In the genomic region with DNA sequence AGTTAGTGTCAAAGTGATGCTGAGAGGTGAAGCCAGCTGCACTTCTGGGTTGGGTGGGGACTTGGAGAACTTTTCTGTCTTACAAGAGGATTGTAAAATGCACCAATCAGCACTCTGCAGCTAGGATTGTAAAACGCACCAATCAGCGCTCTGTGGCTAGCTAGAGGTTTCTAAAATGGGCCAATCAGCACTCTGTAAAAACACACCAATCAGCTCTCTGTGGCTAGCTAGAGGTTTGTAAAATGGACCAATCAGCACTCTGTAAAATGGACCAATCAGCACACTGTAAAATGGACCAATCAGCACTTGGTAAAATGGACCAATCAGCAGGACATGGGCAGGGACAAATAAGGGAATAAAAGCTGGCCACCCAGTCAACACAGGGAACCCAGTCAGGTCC, we compare ENCODE assay signal across 8 cellular contexts. TPM values are rescaled to one million over a fixed set of nuclear protein-coding genes. Genes with fewer than 3 reads are reported as not detected.
"Had no signal": no experiment of that assay in that cellular context is flagged by ENCODE, and none has a peak within 500 bp of the region (broad histone marks: within the 10 kb centered on the region; RNA-seq: fewer than 3 reads in every experiment).

No MANE protein-coding gene starts in this region.

RNA-seq across cellular contexts. Expression of a gene that starts 1.2 kb away (rescaled TPM):
- total RNA-seq: activated CD8-positive, alpha-beta T cell treated with anti-CD3 and anti-CD28 coated beads for 36 hours; activated T-helper 17 cell treated with anti-CD3 and anti-CD28 coated beads, Interleukin-2, amount 50 U/mL, for 72 hours; astrocyte; dermis blood vessel endothelial cell; fibroblast of lung; fibroblast of villous mesenchyme; T-cell; T-helper 2 cell treated with Interferon-gamma antibody and Interleukin-4, amounts not matched to agents 100 ng/mL and 5 ng/mL, for 36 hours had no signal
- polyA plus RNA-seq: fibroblast of lung had no signal
